ENCODE assay signal across 8 cellular contexts in the genomic region with DNA sequence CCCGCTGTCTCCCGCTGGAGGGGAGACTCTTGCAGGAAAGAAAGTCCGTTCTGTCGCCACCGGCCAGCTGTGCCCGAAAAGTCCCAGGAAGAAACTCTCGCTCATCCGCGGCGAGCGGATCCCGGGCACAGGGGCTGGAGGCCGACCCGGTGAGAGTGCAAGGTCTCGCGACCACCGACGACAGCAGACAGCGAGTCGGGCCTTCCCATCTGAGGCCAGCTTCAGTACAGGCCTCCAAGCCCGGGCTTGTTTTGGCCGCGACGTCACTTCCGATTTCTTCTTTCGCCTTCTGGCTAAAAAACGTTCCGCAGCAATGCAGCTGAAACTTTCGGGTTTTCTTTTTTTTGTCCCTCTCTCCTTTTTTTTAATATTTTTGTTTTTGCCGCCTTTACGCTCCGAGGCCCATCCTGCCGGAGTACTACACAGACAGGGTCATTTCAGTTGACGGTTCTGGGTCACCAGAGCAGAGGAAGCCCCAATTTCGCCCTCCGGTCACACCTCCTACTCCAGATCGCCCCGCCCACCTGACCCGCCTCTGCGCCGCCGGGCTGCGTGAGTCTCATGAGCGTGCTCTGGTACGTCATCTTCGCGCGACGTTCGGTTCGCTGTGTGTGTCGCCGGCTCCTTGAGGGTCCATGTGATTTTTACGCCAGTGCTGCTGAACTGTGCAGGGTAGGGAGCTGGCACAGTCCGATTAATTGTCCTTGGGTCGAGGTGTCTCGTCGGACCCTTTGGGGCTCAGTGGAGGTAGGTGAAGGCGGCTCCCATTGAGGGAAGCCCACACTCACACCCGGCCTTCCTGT. TPM values are rescaled to one million over a fixed set of nuclear protein-coding genes. Genes with fewer than 3 reads are reported as not detected.
DNase-seq lines count a peak whose midpoint lies in the region; ATAC-seq and TF ChIP-seq lines count a peak whose summit lies in the region.

A gene with protein sequence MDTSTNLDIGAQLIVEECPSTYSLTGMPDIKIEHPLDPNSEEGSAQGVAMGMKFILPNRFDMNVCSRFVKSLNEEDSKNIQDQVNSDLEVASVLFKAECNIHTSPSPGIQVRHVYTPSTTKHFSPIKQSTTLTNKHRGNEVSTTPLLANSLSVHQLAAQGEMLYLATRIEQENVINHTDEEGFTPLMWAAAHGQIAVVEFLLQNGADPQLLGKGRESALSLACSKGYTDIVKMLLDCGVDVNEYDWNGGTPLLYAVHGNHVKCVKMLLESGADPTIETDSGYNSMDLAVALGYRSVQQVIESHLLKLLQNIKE (minus strand): TSS at position 474 of the 803 bp plus-strand sequence. CDS start 2,758 bp downstream, outside the sequence.
A gene with protein sequence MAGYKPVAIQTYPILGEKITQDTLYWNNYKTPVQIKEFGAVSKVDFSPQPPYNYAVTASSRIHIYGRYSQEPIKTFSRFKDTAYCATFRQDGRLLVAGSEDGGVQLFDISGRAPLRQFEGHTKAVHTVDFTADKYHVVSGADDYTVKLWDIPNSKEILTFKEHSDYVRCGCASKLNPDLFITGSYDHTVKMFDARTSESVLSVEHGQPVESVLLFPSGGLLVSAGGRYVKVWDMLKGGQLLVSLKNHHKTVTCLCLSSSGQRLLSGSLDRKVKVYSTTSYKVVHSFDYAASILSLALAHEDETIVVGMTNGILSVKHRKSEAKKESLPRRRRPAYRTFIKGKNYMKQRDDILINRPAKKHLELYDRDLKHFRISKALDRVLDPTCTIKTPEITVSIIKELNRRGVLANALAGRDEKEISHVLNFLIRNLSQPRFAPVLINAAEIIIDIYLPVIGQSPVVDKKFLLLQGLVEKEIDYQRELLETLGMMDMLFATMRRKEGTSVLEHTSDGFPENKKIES (plus strand): TSS at position 578 of the 803 bp plus-strand sequence. CDS start 1,602 bp downstream, outside the sequence.

- no peak for TF ChIP-seq CTCF in C4-2B (conservative IDR thresholded peaks at IDR 0.05)

- ATAC-seq in GM19395 (IDR thresholded peaks at IDR 0.05; ENCODE audit: unreplicated experiment), result peak; percentile 95
- ATAC-seq in HG03565 (IDR thresholded peaks at IDR 0.05; ENCODE audit: unreplicated experiment), result peak; percentile 81
- peak; percentile 98 for ATAC-seq in left lobe of liver

- no peaks in the 10 kb centered on the region for H3K27me3 Mint-ChIP-seq in dendritic cell treated with granulocyte-macrophage colony-stimulating factor and Interleukin-4, amounts not matched to agents 40 ng/mL and 50 ng/mL, for 4 days

- H3K36me3 Mint-ChIP-seq in dendritic cell treated with granulocyte-macrophage colony-stimulating factor and Interleukin-4, amounts not matched to agents 40 ng/mL and 50 ng/mL, for 4 days (ENCODE audit: low read depth), result peaks cover 49% of the 10 kb centered on the region

- peak within 1 kb of the TSS; percentile 96 for H3K27ac Mint-ChIP-seq in dendritic cell treated with granulocyte-macrophage colony-stimulating factor and Interleukin-4, amounts not matched to agents 40 ng/mL and 50 ng/mL, for 4 days

- intact Hi-C loops in dendritic cell treated with granulocyte-macrophage colony-stimulating factor and Interleukin-4, amounts not matched to agents 40 ng/mL and 50 ng/mL, for 4 days (cut with micrococcal nuclease), result loop anchor here (1.0 to 5.0 kb wide), 2 partner anchors 67 to 1202 kb away; a partner anchor contains a TSS

- H3K4me3 Mint-ChIP-seq in dendritic cell treated with granulocyte-macrophage colony-stimulating factor and Interleukin-4, amounts not matched to agents 40 ng/mL and 50 ng/mL, for 4 days, result peak within 1 kb of the TSS; percentile 95

- peak within 1 kb of the TSS; percentile 80 for H3K27ac ChIP-seq in C4-2B

- DNase-seq in NCI-H774 (lab: John Stamatoyannopoulos, UW), result peak; percentile 95
- DNase-seq in activated CD4-positive, alpha-beta T cell treated with anti-CD3 and anti-CD28 coated beads, Interleukin-2, amount 50 U/mL, for 4 hours, result peak; percentile 98 to 99
- peak; percentile 99 for DNase-seq in left lobe of liver (ENCODE audit: low spot score)
- DNase-seq in stimulated activated CD4-positive, alpha-beta T cell treated with anti-CD3 and anti-CD28 coated beads, Interleukin-2, amount 100 ng/mL, for 4 hours (ENCODE audit: low read depth), result peak; percentile 98

- peaks cover 16% of the 10 kb centered on the region for H3K4me1 Mint-ChIP-seq in dendritic cell treated with granulocyte-macrophage colony-stimulating factor and Interleukin-4, amounts not matched to agents 40 ng/mL and 50 ng/mL, for 4 days (ENCODE audit: low read depth)

- H3K9me3 Mint-ChIP-seq in dendritic cell treated with granulocyte-macrophage colony-stimulating factor and Interleukin-4, amounts not matched to agents 40 ng/mL and 50 ng/mL, for 4 days, result no peaks in the 10 kb centered on the region

RNA-seq across cellular contexts. Expression of the first gene that starts in this region (rescaled TPM):
- total RNA-seq in left lobe of liver, result 10.6 TPM

RNA-seq across cellular contexts. Expression of the second gene that starts in this region (rescaled TPM):
- total RNA-seq in left lobe of liver, result 8.6 TPM

Comparison
In these comparisons a context has a peak if more than half of its experiments do, and no peak if none do; other contexts are left out.
1. Peak in every context shown above with its lines: DNase-seq, ATAC-seq and H3K27ac ChIP-seq.